11 cellular contexts compared by ENCODE assay signal in the genomic region with DNA sequence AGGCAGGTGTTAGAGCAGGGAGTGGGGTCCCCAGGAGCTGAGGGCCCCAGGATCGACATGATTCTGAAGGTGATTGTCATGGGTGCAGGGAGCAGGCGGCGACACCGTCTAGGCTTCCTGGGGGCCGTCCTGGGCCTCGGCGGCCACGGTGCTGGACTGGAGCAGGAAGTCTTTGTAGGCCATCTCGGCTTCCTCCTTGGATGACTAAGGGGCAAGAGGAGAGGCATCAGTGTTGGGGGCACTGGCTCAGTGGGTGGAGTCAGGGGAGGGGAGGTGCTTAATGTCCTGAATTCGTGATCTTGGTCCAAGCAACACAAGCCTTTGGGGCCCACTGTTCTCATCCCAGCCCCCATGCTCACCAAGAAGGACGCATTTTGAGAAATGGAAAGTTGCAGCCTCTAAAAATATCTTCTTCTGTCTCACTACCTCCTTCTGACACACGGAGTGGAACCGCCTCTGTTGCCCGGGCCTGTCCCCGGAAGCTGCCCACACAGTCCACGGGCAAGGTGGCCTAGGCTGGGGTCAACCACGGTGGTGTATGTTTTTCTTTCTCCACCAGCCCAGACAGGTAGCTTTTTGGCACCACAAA. TPM values are rescaled to one million over a fixed set of nuclear protein-coding genes. Genes with fewer than 3 reads are reported as not detected.
DNase-seq lines count a peak whose midpoint lies in the region; ATAC-seq, FAIRE-seq and TF ChIP-seq lines count a peak whose summit lies in the region.
"Had no signal": no experiment of that assay in that cellular context is flagged by ENCODE, and none has a peak within 500 bp of the region (broad histone marks: within the 10 kb centered on the region; RNA-seq: fewer than 3 reads in every experiment).

No MANE protein-coding gene starts in this region.

- DNase-seq in GM19239 (ENCODE audit: insufficient read length, low spot score) (no peak), H4 (ENCODE audit: low spot score) (no peak), HT-29 (ENCODE audit: low spot score) (no peak), SKM-1 treated with dmso at 0.1 percent for 144 hours (lab: John Stamatoyannopoulos, UW; ENCODE audit: unreplicated experiment) (no peak), NCI-H187 treated with DMSO at 0.1 percent for 48 hours (lab: John Stamatoyannopoulos, UW) (no peak)
- DNase-seq in activated naive CD4-positive, alpha-beta T cell treated with anti-CD3 and anti-CD28 coated beads, Interleukin-2, amount 50 U/mL, for 72 hours (ENCODE audit: low spot score in 2 of 2): no peak

- no peaks in the 10 kb centered on the region; the same call in none of the 2 replicates for H3F3A ChIP-seq in DOHH2 (ENCODE audit: control insufficient read depth, insufficient read depth)

- H4K20me1 ChIP-seq in DOHH2 (ENCODE audit: control insufficient read depth, insufficient read depth, low read depth, low read length): no peaks in the 10 kb centered on the region

- no peaks in the 10 kb centered on the region for H3K9me3 ChIP-seq in DOHH2 (ENCODE audit: control insufficient read depth, insufficient read depth, low read length)

- peak overlapping the region; percentile 72 to 93 for H3K27ac Mint-ChIP-seq in activated naive CD4-positive, alpha-beta T cell treated with anti-CD3 and anti-CD28 coated beads, Interleukin-2, amount 50 U/mL, for 72 hours

- H3K9me3 Mint-ChIP-seq in activated naive CD4-positive, alpha-beta T cell treated with anti-CD3 and anti-CD28 coated beads, Interleukin-2, amount 50 U/mL, for 72 hours: no peaks in the 10 kb centered on the region

- H3K36me3 ChIP-seq in DOHH2 (ENCODE audit: control insufficient read depth, low read length): no peaks in the 10 kb centered on the region

- H3K9me2 ChIP-seq in DOHH2 (replicated peaks; ENCODE audit: control insufficient read depth, low read length): no peaks in the 10 kb centered on the region

- H3K4me2 ChIP-seq in DOHH2 (ENCODE audit: low read length): peak overlapping the region; percentile 64

- ATAC-seq in HG03139 (IDR thresholded peaks at IDR 0.05; ENCODE audit: unreplicated experiment): peak; percentile 59
- ATAC-seq in activated naive CD4-positive, alpha-beta T cell treated with anti-CD3 and anti-CD28 coated beads, Interleukin-2, amount 50 U/mL, for 72 hours: peak; percentile 20 to 78

- FAIRE-seq in GM19239 (lab: Jason Lieb, UNC): peak; percentile 91

- H3K4me3 ChIP-seq in DOHH2 (ENCODE audit: low read length): peak overlapping the region; percentile 49

- H3K27ac ChIP-seq in DOHH2 (ENCODE audit: low read depth, low read length): peak overlapping the region; percentile 46
- H3K27ac ChIP-seq: HL-60 had no signal

- H3K4me1 ChIP-seq in DOHH2 (ENCODE audit: control insufficient read depth, low read length): peaks cover 25% of the 10 kb centered on the region

- no peak for TF ChIP-seq CTCF in DOHH2 (IDR thresholded peaks at IDR 0.05; ENCODE audit: low read depth, low read length, poor library complexity, severe bottlenecking)

- no peaks in the 10 kb centered on the region for H3K79me2 ChIP-seq in DOHH2 (ENCODE audit: control insufficient read depth, low read length)

- H3K27me3 ChIP-seq in DOHH2 (ENCODE audit: control insufficient read depth, low read length): no peaks in the 10 kb centered on the region

- no peaks in the 10 kb centered on the region for H3K36me3 Mint-ChIP-seq in activated naive CD4-positive, alpha-beta T cell treated with anti-CD3 and anti-CD28 coated beads, Interleukin-2, amount 50 U/mL, for 72 hours

RNA-seq across cellular contexts. Expression of a gene that starts 8.6 kb away (rescaled TPM):
- 10 to 100 TPM; 31.4 to 37.3 TPM for total RNA-seq in activated naive CD4-positive, alpha-beta T cell treated with anti-CD3 and anti-CD28 coated beads, Interleukin-2, amount 50 U/mL, for 72 hours
- total RNA-seq in H4 (2014; rRNA removed; shearing (Covaris generic)): 0.12 and 1.3 TPM in 2 replicates
- 0.08 and 3.2 TPM in 2 replicates for total RNA-seq in HT-29 (2014; rRNA removed; shearing (Covaris generic))
- total RNA-seq: lung microvascular endothelial cell had no signal

RNA-seq across cellular contexts. Expression of a gene that starts 16.0 kb away (rescaled TPM):
- under 1 TPM in 1 of 2 donors, not detected in 1; 0.05 TPM for total RNA-seq in activated naive CD4-positive, alpha-beta T cell treated with anti-CD3 and anti-CD28 coated beads, Interleukin-2, amount 50 U/mL, for 72 hours
- 0.02 TPM in 1 of 2 replicates, not detected in the other for total RNA-seq in H4 (2014; rRNA removed; shearing (Covaris generic))
- 1.4 and 1.5 TPM in 2 replicates for total RNA-seq in HT-29 (2014; rRNA removed; shearing (Covaris generic))
- total RNA-seq: lung microvascular endothelial cell had no signal

RNA-seq across cellular contexts. Expression of a gene that starts 33.1 kb away (rescaled TPM):
- total RNA-seq in activated naive CD4-positive, alpha-beta T cell treated with anti-CD3 and anti-CD28 coated beads, Interleukin-2, amount 50 U/mL, for 72 hours: 10 to 100 TPM; 19.0 to 22.2 TPM
- 1.1 TPM in 1 of 2 replicates, not detected in the other for total RNA-seq in H4 (2014; rRNA removed; shearing (Covaris generic))
- not detected in 2 replicates for total RNA-seq in HT-29 (2014; rRNA removed; shearing (Covaris generic))
- total RNA-seq: lung microvascular endothelial cell, temporal lobe had no signal

RNA-seq across cellular contexts. Expression of a gene that starts 40.0 kb away (rescaled TPM):
- not detected for total RNA-seq in activated naive CD4-positive, alpha-beta T cell treated with anti-CD3 and anti-CD28 coated beads, Interleukin-2, amount 50 U/mL, for 72 hours
- not detected in 2 replicates for total RNA-seq in H4 (2014; rRNA removed; shearing (Covaris generic))
- 0.03 and 0.18 TPM in 2 replicates for total RNA-seq in HT-29 (2014; rRNA removed; shearing (Covaris generic))
- total RNA-seq: lung microvascular endothelial cell, temporal lobe had no signal
